ENCODE assay signal across 9 cellular contexts in genomic region chr21:35046223-35046690, GRCh38. TPM values are rescaled to one million over a fixed set of nuclear protein-coding genes. Genes with fewer than 3 reads are reported as not detected.
DNase-seq lines count a peak whose midpoint lies in the region; ATAC-seq and TF ChIP-seq lines count a peak whose summit lies in the region.
"Had no signal": no experiment of that assay in that cellular context is flagged by ENCODE, and none has a peak within 500 bp of the region (broad histone marks: within the 10 kb centered on the region; RNA-seq: fewer than 3 reads in every experiment).

No MANE protein-coding gene starts in this region.

- H3K36me3 Mint-ChIP-seq in CD4-positive, alpha-beta T cell (ENCODE audit: low read depth) = peaks cover 75% of the 10 kb centered on the region
- H3K36me3 Mint-ChIP-seq in activated T-helper 17 cell treated with anti-CD3 and anti-CD28 coated beads, Interleukin-2, amount 50 U/mL, for 72 hours (ENCODE audit: low read depth) = peaks cover 77% of the 10 kb centered on the region
- H3K36me3 Mint-ChIP-seq in naive B cell = peaks cover 6 to 11% of the 10 kb centered on the region in 2 donors

- no peak for TF ChIP-seq CTCF in CD4-positive, alpha-beta T cell (IDR thresholded peaks at IDR 0.05)
- no peak for TF ChIP-seq CTCF in tibial nerve (IDR thresholded peaks at IDR 0.05)

- H3K9me3 Mint-ChIP-seq in CD4-positive, alpha-beta T cell = no peaks in the 10 kb centered on the region
- H3K9me3 Mint-ChIP-seq in activated T-helper 17 cell treated with anti-CD3 and anti-CD28 coated beads, Interleukin-2, amount 50 U/mL, for 72 hours = no peaks in the 10 kb centered on the region
- no peaks in the 10 kb centered on the region for H3K9me3 Mint-ChIP-seq in naive B cell

- intact Hi-C loops in CD4-positive, alpha-beta T cell (cut with DNase I, micrococcal nuclease) = loop anchor here (5.0 kb wide), 5 partner anchors 34 to 181 kb away; no protein-coding TSS in a partner anchor

- H3K27me3 ChIP-seq in CD4-positive, alpha-beta T cell (ENCODE audit: control insufficient read depth, insufficient read depth, low read length) = no peaks in the 10 kb centered on the region
- no peaks in the 10 kb centered on the region for H3K27me3 ChIP-seq in tibial nerve

- no peak for TF ChIP-seq POLR2A in tibial nerve (IDR thresholded peaks at IDR 0.05)

- peak overlapping the region in 1 of 4 donors; percentile 31 for H3K4me3 ChIP-seq in tibial nerve

- ATAC-seq in CD4-positive, alpha-beta T cell (ENCODE audit: poor library complexity) = peak; percentile 8
- no peak for ATAC-seq in activated T-helper 17 cell treated with anti-CD3 and anti-CD28 coated beads, Interleukin-2, amount 50 U/mL, for 72 hours (replicated peaks)
- ATAC-seq in naive B cell (ENCODE audit: low read depth in 2 of 2) (no peak), GM18861 (IDR thresholded peaks at IDR 0.05; ENCODE audit: unreplicated experiment) (no peak), HG03108 (IDR thresholded peaks at IDR 0.05; ENCODE audit: unreplicated experiment) (no peak)

- H3K9me3 ChIP-seq in CD4-positive, alpha-beta T cell (ENCODE audit: control insufficient read depth, low read length) = no peaks in the 10 kb centered on the region
- H3K9me3 ChIP-seq in tibial nerve = no peaks in the 10 kb centered on the region

- DNase-seq in CD4-positive, alpha-beta T cell = no peak
- DNase-seq in KBM-7 (peak; percentile 53), naive B cell (no peak), tibial nerve (ENCODE audit: low spot score in 2 of 2) (no peak), NCI-H1092 (lab: John Stamatoyannopoulos, UW) (no peak)
- DNase-seq: NCI-H82 had no signal

- H3K4me1 ChIP-seq in tibial nerve = peaks cover 0 to 28% (median 15%) of the 10 kb centered on the region in 4 donors

- 85 to 90% methylated on average over 8 of the region's 8 CpGs for WGBS in tibial nerve, 2 donors

- POLR2A ChIA-PET in CD4-positive, alpha-beta T cell (lab: Charles Lee) = interaction anchor here (0.7 to 11.6 kb wide), 17 partner anchors 8 to 1127 kb away, joined by 3 to 227 read pairs (median 6); no protein-coding TSS in a partner anchor

- CTCF ChIA-PET in CD4-positive, alpha-beta T cell (lab: Charles Lee) = interaction anchor here (1.3 to 3.0 kb wide), 6 partner anchors 17 to 157 kb away, joined by 3 to 30 read pairs (median 6); no protein-coding TSS in a partner anchor

- H3K27ac ChIP-seq in CD4-positive, alpha-beta T cell (ENCODE audit: low read depth, low read length) = peak overlapping the region; percentile 93
- H3K27ac ChIP-seq in tibial nerve = peak overlapping the region in 2 of 4 donors; percentile 46 to 58

- H3K27me3 Mint-ChIP-seq in CD4-positive, alpha-beta T cell = no peaks in the 10 kb centered on the region
- H3K27me3 Mint-ChIP-seq in activated T-helper 17 cell treated with anti-CD3 and anti-CD28 coated beads, Interleukin-2, amount 50 U/mL, for 72 hours = no peaks in the 10 kb centered on the region
- no peaks in the 10 kb centered on the region for H3K27me3 Mint-ChIP-seq in naive B cell

- H3K4me3 Mint-ChIP-seq in CD4-positive, alpha-beta T cell = peak overlapping the region; percentile 96
- H3K4me3 Mint-ChIP-seq in activated T-helper 17 cell treated with anti-CD3 and anti-CD28 coated beads, Interleukin-2, amount 50 U/mL, for 72 hours = peak overlapping the region; percentile 95
- peak overlapping the region; percentile 86 to 98 (median 94) for H3K4me3 Mint-ChIP-seq in naive B cell

- H3K4me1 Mint-ChIP-seq in CD4-positive, alpha-beta T cell (ENCODE audit: low read depth) = peaks cover 91% of the 10 kb centered on the region
- peaks cover 72% of the 10 kb centered on the region for H3K4me1 Mint-ChIP-seq in activated T-helper 17 cell treated with anti-CD3 and anti-CD28 coated beads, Interleukin-2, amount 50 U/mL, for 72 hours
- peaks cover 80 to 86% (median 82%) of the 10 kb centered on the region in 3 donors for H3K4me1 Mint-ChIP-seq in naive B cell

- no peak for TF ChIP-seq EP300 in tibial nerve (IDR thresholded peaks at IDR 0.05)

- H3K36me3 ChIP-seq in tibial nerve = no peaks in the 10 kb centered on the region

- in situ Hi-C loops in KBM-7 (cut with MboI; ENCODE audit: low pct_unique_long_range_greater_than_20kb, low sequenced_read_pairs) = no loop called here

- H3K27ac Mint-ChIP-seq in CD4-positive, alpha-beta T cell = peak overlapping the region; percentile 97
- H3K27ac Mint-ChIP-seq in activated T-helper 17 cell treated with anti-CD3 and anti-CD28 coated beads, Interleukin-2, amount 50 U/mL, for 72 hours = peak overlapping the region; percentile 98
- H3K27ac Mint-ChIP-seq in naive B cell = peak overlapping the region; percentile 93 to 99 (median 98)

RNA-seq across cellular contexts. Expression of gene RUNX1, which starts 2.8 kb away (rescaled TPM):
- 10 to 100 TPM; 71.7 to 74.3 TPM for total RNA-seq in CD4-positive, alpha-beta T cell
- 100 to 1,000 TPM; 112 to 136 TPM for total RNA-seq in activated T-helper 17 cell treated with anti-CD3 and anti-CD28 coated beads, Interleukin-2, amount 50 U/mL, for 72 hours
- 10 to 100 TPM in 5 of 6 donors, 1 to 10 TPM in 1; 8.8 to 20.7 (median 14.6) TPM for polyA plus RNA-seq in naive B cell (ENCODE audit: low read depth in 6 of 6)
- 10 to 100 TPM; 23.6 to 36.9 (median 26.3) TPM for total RNA-seq in tibial nerve
